14 cellular contexts compared by ENCODE assay signal in genomic region chr15:75573001-75573400, GRCh38. TPM values are rescaled to one million over a fixed set of nuclear protein-coding genes. Genes with fewer than 3 reads are reported as not detected.
A peak's percentile ranks its signal among the peaks of the same experiment; 100 is the strongest.
DNase-seq lines count a peak whose midpoint lies in the region; ATAC-seq and TF ChIP-seq lines count a peak whose summit lies in the region.
"Had no signal": no experiment of that assay in that cellular context is flagged by ENCODE, and none has a peak within 500 bp of the region (broad histone marks: within the 10 kb centered on the region; RNA-seq: fewer than 3 reads in every experiment).

No MANE protein-coding gene starts in this region.

- peaks cover 32% of the 10 kb centered on the region for H3K4me1 Mint-ChIP-seq in activated naive CD4-positive, alpha-beta T cell treated with anti-CD3 and anti-CD28 coated beads, Interleukin-2, amount 50 U/mL, for 24 hours
- H3K4me1 Mint-ChIP-seq in activated naive CD4-positive, alpha-beta T cell treated with anti-CD3 and anti-CD28 coated beads, Interleukin-2, amount 10 ng/mL, durations not matched to agents 7 days and 5 days = peaks cover 34% of the 10 kb centered on the region
- H3K4me1 Mint-ChIP-seq in T-helper 17 cell = peaks cover 32% of the 10 kb centered on the region

- ATAC-seq in T-helper 17 cell = no peak
- ATAC-seq in HG03342 (IDR thresholded peaks at IDR 0.05; ENCODE audit: unreplicated experiment) = no peak
- no peak for ATAC-seq in Right ventricle myocardium inferior

- H3K4me3 Mint-ChIP-seq in activated naive CD4-positive, alpha-beta T cell treated with anti-CD3 and anti-CD28 coated beads, Interleukin-2, amount 50 U/mL, for 24 hours = no peak overlapping the region
- no peak overlapping the region for H3K4me3 Mint-ChIP-seq in activated naive CD4-positive, alpha-beta T cell treated with anti-CD3 and anti-CD28 coated beads, Interleukin-2, amount 10 ng/mL, durations not matched to agents 7 days and 5 days
- H3K4me3 Mint-ChIP-seq in T-helper 17 cell = no peak overlapping the region
- H3K4me3 Mint-ChIP-seq: dendritic cell treated with granulocyte-macrophage colony-stimulating factor and Interleukin-4, amounts not matched to agents 40 ng/mL and 50 ng/mL, for 4 days had no signal

- no peaks in the 10 kb centered on the region for H3K27me3 Mint-ChIP-seq in activated naive CD4-positive, alpha-beta T cell treated with anti-CD3 and anti-CD28 coated beads, Interleukin-2, amount 50 U/mL, for 24 hours
- H3K27me3 Mint-ChIP-seq in activated naive CD4-positive, alpha-beta T cell treated with anti-CD3 and anti-CD28 coated beads, Interleukin-2, amount 10 ng/mL, durations not matched to agents 7 days and 5 days = no peaks in the 10 kb centered on the region
- no peaks in the 10 kb centered on the region for H3K27me3 Mint-ChIP-seq in T-helper 17 cell
- H3K27me3 Mint-ChIP-seq: dendritic cell treated with granulocyte-macrophage colony-stimulating factor and Interleukin-4, amounts not matched to agents 40 ng/mL and 50 ng/mL, for 4 days; naive B cell had no signal

- peak overlapping the region; percentile 8 for H3K27ac Mint-ChIP-seq in activated naive CD4-positive, alpha-beta T cell treated with anti-CD3 and anti-CD28 coated beads, Interleukin-2, amount 50 U/mL, for 24 hours
- no peak overlapping the region for H3K27ac Mint-ChIP-seq in activated naive CD4-positive, alpha-beta T cell treated with anti-CD3 and anti-CD28 coated beads, Interleukin-2, amount 10 ng/mL, durations not matched to agents 7 days and 5 days
- H3K27ac Mint-ChIP-seq in T-helper 17 cell = peak overlapping the region; percentile 89

- H3K36me3 Mint-ChIP-seq in activated naive CD4-positive, alpha-beta T cell treated with anti-CD3 and anti-CD28 coated beads, Interleukin-2, amount 50 U/mL, for 24 hours = no peaks in the 10 kb centered on the region
- H3K36me3 Mint-ChIP-seq in activated naive CD4-positive, alpha-beta T cell treated with anti-CD3 and anti-CD28 coated beads, Interleukin-2, amount 10 ng/mL, durations not matched to agents 7 days and 5 days = peaks cover 12% of the 10 kb centered on the region
- H3K36me3 Mint-ChIP-seq in T-helper 17 cell (ENCODE audit: low read depth) = no peaks in the 10 kb centered on the region
- H3K36me3 Mint-ChIP-seq: naive B cell had no signal

- CTCF ChIA-PET in activated naive CD4-positive, alpha-beta T cell treated with anti-CD3 and anti-CD28 coated beads, Interleukin-2, amount 10 ng/mL, durations not matched to agents 7 days and 5 days (lab: Charles Lee) = interaction anchor here (0.9 kb wide), 1 partner anchor 40 kb away, joined by 3 read pairs; no protein-coding TSS in a partner anchor

- no peaks in the 10 kb centered on the region for H3K9me3 ChIP-seq in T-helper 17 cell (ENCODE audit: control insufficient read depth, low read length, poor library complexity, severe bottlenecking)

- intact Hi-C loops in Right ventricle myocardium inferior (cut with DNase I) = loop anchor here (10.0 kb wide), 1 partner anchor 58 kb away; no protein-coding TSS in a partner anchor

- TF ChIP-seq CTCF in GM10266 (IDR thresholded peaks at IDR 0.05; ENCODE audit: control insufficient read depth, insufficient read depth, low read depth, missing control alignments) = no peak

- DNase-seq in activated naive CD4-positive, alpha-beta T cell treated with anti-CD3 and anti-CD28 coated beads, Interleukin-2, amount 10 ng/mL, durations not matched to agents 7 days and 5 days = no peak
- DNase-seq in T-helper 17 cell = no peak
- peak; percentile 16 for DNase-seq in glomerular visceral epithelial cell (ENCODE audit: extremely low spot score)
- DNase-seq in Right ventricle myocardium inferior (ENCODE audit: missing footprints) = no peak
- no peak for DNase-seq in GM10266 (ENCODE audit: extremely low spot score)
- no peak for DNase-seq in activated CD4-positive, CD25-positive, alpha-beta regulatory T cell treated with anti-CD3 and anti-CD28 coated beads, Interleukin-2, amount 50 U/mL, for 72 hours
- DNase-seq: ACHN; GDM1; naive B cell; NCI-H187 treated with DMSO at 0.1 percent for 48 hours; stimulated activated CD4-positive, alpha-beta T cell treated with anti-CD3 and anti-CD28 coated beads, Interleukin-2, amount 100 ng/mL, for 48 hours had no signal

- no peaks in the 10 kb centered on the region for H3K9me3 Mint-ChIP-seq in activated naive CD4-positive, alpha-beta T cell treated with anti-CD3 and anti-CD28 coated beads, Interleukin-2, amount 50 U/mL, for 24 hours
- no peaks in the 10 kb centered on the region for H3K9me3 Mint-ChIP-seq in activated naive CD4-positive, alpha-beta T cell treated with anti-CD3 and anti-CD28 coated beads, Interleukin-2, amount 10 ng/mL, durations not matched to agents 7 days and 5 days
- H3K9me3 Mint-ChIP-seq: dendritic cell treated with granulocyte-macrophage colony-stimulating factor and Interleukin-4, amounts not matched to agents 40 ng/mL and 50 ng/mL, for 4 days; naive B cell had no signal

RNA-seq across cellular contexts. Expression of gene PTPN9, which starts 6.1 kb away (rescaled TPM):
- total RNA-seq in T-helper 17 cell (10 to 100 TPM; 19.8 to 21.6 TPM), Right ventricle myocardium inferior (9.3 TPM)

RNA-seq across cellular contexts. Expression of gene SNUPN, which starts 52.5 kb away (rescaled TPM):
- 10 to 100 TPM; 14.5 to 15.0 TPM for total RNA-seq in T-helper 17 cell
- total RNA-seq in Right ventricle myocardium inferior = 19.4 TPM
